Comparison of ENCODE assay signal across 19 cellular contexts in genomic region chrX:100642296-100642695, GRCh38. TPM values are rescaled to one million over a fixed set of nuclear protein-coding genes. Genes with fewer than 3 reads are reported as not detected.
"Had no signal": no experiment of that assay in that cellular context is flagged by ENCODE, and none has a peak within 500 bp of the region (broad histone marks: within the 10 kb centered on the region; RNA-seq: fewer than 3 reads in every experiment).

No MANE protein-coding gene starts in this region.

- H3K36me3 ChIP-seq: left ventricle myocardium inferior, stomach, thoracic aorta had no signal

- H3K36me3 Mint-ChIP-seq: activated naive CD4-positive, alpha-beta T cell treated with anti-CD3 and anti-CD28 coated beads, Interleukin-2, amount 50 U/mL, for 72 hours; memory B cell had no signal

- H3K27ac ChIP-seq: left ventricle myocardium inferior, thoracic aorta had no signal

- H3K4me3 ChIP-seq: hepatocyte, left ventricle myocardium inferior, stomach, thoracic aorta had no signal

- H3K4me1 Mint-ChIP-seq: activated CD4-positive, alpha-beta T cell treated with anti-CD3 and anti-CD28 coated beads, Interleukin-2, amount 10 ng/mL, durations not matched to agents 24 days and 14 days had no signal

- DNase-seq: activated CD4-positive, alpha-beta T cell treated with anti-CD3 and anti-CD28 coated beads, Interleukin-2, amount 10 ng/mL, durations not matched to agents 24 days and 14 days; activated CD4-positive, CD25-positive, alpha-beta regulatory T cell; activated CD8-positive, alpha-beta memory T cell treated with anti-CD3 and anti-CD28 coated beads, Interleukin-2, amount 50 U/mL, for 4 hours; activated CD8-positive, alpha-beta T cell treated with anti-CD3 and anti-CD28 coated beads, Interleukin-2, amount 10 ng/mL, durations not matched to agents 7 days and 5 days; activated gamma-delta T cell; activated T-cell treated with anti-CD3 and anti-CD28 coated beads, Interleukin-2, amount 50 U/mL, for 72 hours; effector memory CD4-positive, alpha-beta T cell; erythroblast; left ventricle myocardium inferior; stimulated activated CD4-positive, alpha-beta T cell treated with anti-CD3 and anti-CD28 coated beads, Interleukin-1b, Interleukin-23, amount 100 ng/mL, for 48 hours; stomach had no signal

- H3K27ac Mint-ChIP-seq: activated CD4-positive, alpha-beta T cell treated with anti-CD3 and anti-CD28 coated beads, Interleukin-2, amount 10 ng/mL, durations not matched to agents 24 days and 14 days; activated CD8-positive, alpha-beta T cell treated with anti-CD3 and anti-CD28 coated beads, Interleukin-2, amount 10 ng/mL, durations not matched to agents 7 days and 5 days; activated naive CD4-positive, alpha-beta T cell treated with anti-CD3 and anti-CD28 coated beads, Interleukin-2, amount 50 U/mL, for 72 hours; activated T-cell treated with anti-CD3 and anti-CD28 coated beads, Interleukin-2, amount 50 U/mL, for 72 hours; memory B cell; T-helper 2 cell treated with Interferon-gamma antibody and Interleukin-4, amounts not matched to agents 5 μg/mL and 100 μg/mL, for 36 hours had no signal

- H3K9me3 Mint-ChIP-seq: activated CD4-positive, alpha-beta T cell treated with anti-CD3 and anti-CD28 coated beads, Interleukin-2, amount 10 ng/mL, durations not matched to agents 24 days and 14 days; activated naive CD4-positive, alpha-beta T cell treated with anti-CD3 and anti-CD28 coated beads, Interleukin-2, amount 50 U/mL, for 72 hours; activated T-cell treated with anti-CD3 and anti-CD28 coated beads, Interleukin-2, amount 50 U/mL, for 72 hours; memory B cell; T-helper 2 cell treated with Interferon-gamma antibody and Interleukin-4, amounts not matched to agents 5 μg/mL and 100 μg/mL, for 36 hours had no signal

- H3K27me3 ChIP-seq: hepatocyte, stomach had no signal

- H3K4me3 Mint-ChIP-seq: activated CD4-positive, alpha-beta T cell treated with anti-CD3 and anti-CD28 coated beads, Interleukin-2, amount 10 ng/mL, durations not matched to agents 24 days and 14 days; activated CD8-positive, alpha-beta T cell treated with anti-CD3 and anti-CD28 coated beads, Interleukin-2, amount 10 ng/mL, durations not matched to agents 7 days and 5 days; activated T-cell treated with anti-CD3 and anti-CD28 coated beads, Interleukin-2, amount 50 U/mL, for 72 hours; memory B cell; T-helper 2 cell treated with Interferon-gamma antibody and Interleukin-4, amounts not matched to agents 5 μg/mL and 100 μg/mL, for 36 hours had no signal

- H3K9me3 ChIP-seq: left ventricle myocardium inferior, stomach, thoracic aorta had no signal

RNA-seq across cellular contexts. Expression of gene SRPX2, which starts 1.7 kb away (rescaled TPM):
- total RNA-seq: activated CD4-positive, alpha-beta T cell treated with anti-CD3 and anti-CD28 coated beads, Interleukin-2, amount 10 ng/mL, durations not matched to agents 24 days and 14 days; activated CD8-positive, alpha-beta T cell treated with anti-CD3 and anti-CD28 coated beads, Interleukin-2, amount 10 ng/mL, durations not matched to agents 7 days and 5 days; activated naive CD4-positive, alpha-beta T cell treated with anti-CD3 and anti-CD28 coated beads, Interleukin-2, amount 50 U/mL, for 72 hours; activated T-cell treated with anti-CD3 and anti-CD28 coated beads, Interleukin-2, amount 50 U/mL, for 72 hours had no signal

RNA-seq across cellular contexts. Expression of gene TSPAN6, which starts 5.7 kb away (rescaled TPM):
- total RNA-seq: activated CD4-positive, alpha-beta T cell treated with anti-CD3 and anti-CD28 coated beads, Interleukin-2, amount 10 ng/mL, durations not matched to agents 24 days and 14 days; activated CD8-positive, alpha-beta T cell treated with anti-CD3 and anti-CD28 coated beads, Interleukin-2, amount 10 ng/mL, durations not matched to agents 7 days and 5 days had no signal

RNA-seq across cellular contexts. Expression of gene TNMD, which starts 57.6 kb away (rescaled TPM):
- total RNA-seq: activated CD4-positive, alpha-beta T cell treated with anti-CD3 and anti-CD28 coated beads, Interleukin-2, amount 10 ng/mL, durations not matched to agents 24 days and 14 days; activated CD8-positive, alpha-beta T cell treated with anti-CD3 and anti-CD28 coated beads, Interleukin-2, amount 10 ng/mL, durations not matched to agents 7 days and 5 days; activated naive CD4-positive, alpha-beta T cell treated with anti-CD3 and anti-CD28 coated beads, Interleukin-2, amount 50 U/mL, for 72 hours; activated T-cell treated with anti-CD3 and anti-CD28 coated beads, Interleukin-2, amount 50 U/mL, for 72 hours; pulmonary artery endothelial cell; thoracic aorta; ureter had no signal
- polyA plus RNA-seq: keratinocyte had no signal
